Comparison of ENCODE assay signal across 27 cellular contexts in genomic region chr11:11983427-11983826, GRCh38. TPM values are rescaled to one million over a fixed set of nuclear protein-coding genes. Genes with fewer than 3 reads are reported as not detected.
DNase-seq lines count a peak whose midpoint lies in the region; ATAC-seq and TF ChIP-seq lines count a peak whose summit lies in the region.
"Had no signal": no experiment of that assay in that cellular context is flagged by ENCODE, and none has a peak within 500 bp of the region (broad histone marks: within the 10 kb centered on the region; RNA-seq: fewer than 3 reads in every experiment).

No MANE protein-coding gene starts in this region.

- H3K14ac ChIP-seq in neuronal stem cell (ENCODE audit: low read length) = no peak overlapping the region

- H3K4me2 ChIP-seq in neuronal stem cell (ENCODE audit: insufficient read depth, low read length, poor library complexity, severe bottlenecking) = no peak overlapping the region

- H2AFZ ChIP-seq in neuronal stem cell (ENCODE audit: low read length) = no peak overlapping the region

- H3K36me3 ChIP-seq in left ventricle myocardium inferior (no peaks in the 10 kb centered on the region), neuronal stem cell (replicated peaks in 1 of 2; ENCODE audit: control insufficient read depth in 2 of 2, insufficient read depth in 2 of 2, low read length in 2 of 2) (peaks cover 0 to 2% of the 10 kb centered on the region in 2 donors)
- H3K36me3 ChIP-seq: breast epithelium, ovary, right lobe of liver had no signal

- no peak overlapping the region for H2BK120ac ChIP-seq in neuronal stem cell (ENCODE audit: low read depth, low read length)

- H2BK15ac ChIP-seq in neuronal stem cell (ENCODE audit: low read length) = no peak overlapping the region

- TF ChIP-seq CTCF in left ventricle myocardium inferior (IDR thresholded peaks at IDR 0.05; ENCODE audit: borderline replicate concordance) = no peak

- no peak overlapping the region for H4K91ac ChIP-seq in neuronal stem cell (ENCODE audit: low read depth, low read length, poor library complexity)

- H3K27me3 ChIP-seq in left ventricle myocardium inferior (ENCODE audit: low read depth) (no peaks in the 10 kb centered on the region), neuronal stem cell (ENCODE audit: control insufficient read depth in 3 of 3, insufficient read depth in 3 of 3, low read depth in 1 of 3, low read length in 3 of 3) (no peaks in the 10 kb centered on the region)
- H3K27me3 ChIP-seq: breast epithelium, ovary, right lobe of liver had no signal

- H3K4me3 ChIP-seq in left ventricle myocardium inferior (no peak overlapping the region), neuronal stem cell (ENCODE audit: low read length in 2 of 2) (no peak overlapping the region)
- H3K4me3 ChIP-seq: breast epithelium, ovary, right lobe of liver had no signal

- no peak overlapping the region for H4K8ac ChIP-seq in neuronal stem cell (ENCODE audit: low read depth, low read length)

- peak overlapping the region; percentile 51 for H3K9ac ChIP-seq in neuronal stem cell (ENCODE audit: low read depth, low read length, poor library complexity)

- H2BK5ac ChIP-seq in neuronal stem cell (ENCODE audit: low read length) = no peak overlapping the region

- H3K4me1 ChIP-seq in left ventricle myocardium inferior (peaks cover 100% of the 10 kb centered on the region), neuronal stem cell (ENCODE audit: control insufficient read depth in 2 of 2, insufficient read depth in 1 of 2, low read depth in 1 of 2, low read length in 2 of 2) (peaks cover 12 to 14% of the 10 kb centered on the region in 2 donors)

- peak overlapping the region; percentile 96 for H3K27ac ChIP-seq in left ventricle myocardium inferior (replicated peaks)
- H3K27ac ChIP-seq in caudate nucleus (ENCODE audit: low read depth, low read length) = peak overlapping the region; percentile 53
- H3K27ac ChIP-seq in neuronal stem cell (replicated peaks; ENCODE audit: low read length) = no peak overlapping the region
- H3K27ac ChIP-seq: ovary, right lobe of liver had no signal

- no peak overlapping the region for H2AK5ac ChIP-seq in neuronal stem cell (ENCODE audit: low read depth, low read length)

- DNase-seq in left ventricle myocardium inferior (no peak), cardiac septum (ENCODE audit: low spot score) (no peak), caudate nucleus (lab: John Stamatoyannopoulos, UW) (no peak), neuronal stem cell (ENCODE audit: low spot score) (no peak), SKM-1 (lab: John Stamatoyannopoulos, UW; ENCODE audit: unreplicated experiment) (no peak), NCI-H524 treated with DMSO at 0.1 percent for 48 hours (lab: John Stamatoyannopoulos, UW) (no peak), kidney tubule cell (ENCODE audit: low spot score) (no peak)
- DNase-seq: activated gamma-delta T cell treated with Interleukin-2 at 50 U/mL for 16 hours; activated naive CD8-positive, alpha-beta T cell treated with anti-CD3 and anti-CD28 coated beads, Interleukin-2, amount 50 U/mL, for 24 hours; activated T-cell treated with anti-CD3 and anti-CD28 coated beads, Interleukin-2, amount 50 U/mL, for 24 hours; DMS53; GF-D8; GOT3; KBM-7; kidney; NCI-H1694; NCI-H2171; NCI-H524; ovary; stimulated activated CD4-positive, alpha-beta T cell treated with anti-CD3 and anti-CD28 coated beads, Interleukin-15, amount 100 ng/mL, for 24 hours; stimulated activated naive CD8-positive, alpha-beta T cell treated with anti-CD3 and anti-CD28 coated beads, Interleukin-15, amount 100 ng/mL, for 72 hours; T-helper 17 cell; trophoblast cell had no signal

- intact Hi-C loops in left ventricle myocardium inferior (cut with micrococcal nuclease) (no loop called here), cardiac septum (cut with DNase I) (no loop called here)

- H2BK12ac ChIP-seq in neuronal stem cell (ENCODE audit: low read length) = no peak overlapping the region

- no peaks in the 10 kb centered on the region for H3K79me1 ChIP-seq in neuronal stem cell (ENCODE audit: low read depth, low read length)

- no peak overlapping the region for H3K23ac ChIP-seq in neuronal stem cell (ENCODE audit: low read depth, low read length, poor library complexity)

- no peak overlapping the region for H3K18ac ChIP-seq in neuronal stem cell (ENCODE audit: low read length)

- H3K9me3 ChIP-seq in left ventricle myocardium inferior (replicated peaks) = no peaks in the 10 kb centered on the region
- peaks cover 0 to 5% of the 10 kb centered on the region in 2 donors for H3K9me3 ChIP-seq in neuronal stem cell (replicated peaks in 1 of 2; ENCODE audit: control insufficient read depth in 2 of 2, insufficient read depth in 1 of 2, low read depth in 1 of 2, low read length in 2 of 2)
- H3K9me3 ChIP-seq: breast epithelium, ovary, right lobe of liver had no signal

- H3K4ac ChIP-seq in neuronal stem cell (ENCODE audit: low read length) = no peak overlapping the region

- no peak for ATAC-seq in HG02623 (IDR thresholded peaks at IDR 0.05; ENCODE audit: unreplicated experiment)
- ATAC-seq: activated naive CD8-positive, alpha-beta T cell treated with anti-CD3 and anti-CD28 coated beads, Interleukin-2, amount 50 U/mL, for 24 hours; Panc1; right lobe of liver; stimulated activated naive CD8-positive, alpha-beta T cell treated with anti-CD3 and anti-CD28 coated beads, Interleukin-15, amount 100 ng/mL, for 72 hours; T-helper 17 cell had no signal

- WGBS in neuronal stem cell (ENCODE audit: extremely low coverage in 2 of 2, insufficient read length in 2 of 2, insufficient replicate concordance in 1 of 2), 2 donors = no CpG with 5 or more reads among the region's 5 CpGs

RNA-seq across cellular contexts. Expression of gene DKK3, which starts 25.0 kb away (rescaled TPM):
- total RNA-seq in left ventricle myocardium inferior (769 TPM), cardiac septum (980 TPM)
- polyA plus RNA-seq in neuronal stem cell (2013, experiment 1 of 2) = 16.6 TPM
- polyA plus RNA-seq in neuronal stem cell (2013, experiment 2 of 2) = 16.6 TPM
